ENCODE assay signal across 9 cellular contexts in the genomic region with DNA sequence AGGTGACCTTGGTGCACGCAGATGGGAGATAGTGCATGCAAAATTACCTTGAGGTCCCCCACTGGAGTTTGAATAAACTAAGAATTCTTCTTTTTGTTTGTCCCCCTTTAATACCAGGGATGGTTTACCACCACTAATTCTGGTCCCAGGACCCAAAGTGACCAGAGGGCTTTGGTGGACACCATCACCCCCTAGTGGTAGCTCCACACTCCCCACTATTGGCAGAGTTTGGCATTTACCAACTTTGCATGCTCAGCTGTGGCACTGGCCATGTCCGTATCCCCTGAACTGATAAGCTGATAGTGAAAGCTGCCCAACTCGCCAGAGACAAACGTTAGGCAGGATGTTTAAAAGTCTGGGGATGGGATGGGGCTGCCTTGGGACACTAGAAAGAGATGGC. TPM values are rescaled to one million over a fixed set of nuclear protein-coding genes. Genes with fewer than 3 reads are reported as not detected.
A peak's percentile ranks its signal among the peaks of the same experiment; 100 is the strongest.
DNase-seq lines count a peak whose midpoint lies in the region; ATAC-seq and TF ChIP-seq lines count a peak whose summit lies in the region.
"Had no signal": no experiment of that assay in that cellular context is flagged by ENCODE, and none has a peak within 500 bp of the region (broad histone marks: within the 10 kb centered on the region; RNA-seq: fewer than 3 reads in every experiment).

No MANE protein-coding gene starts in this region.

- H3K27me3 ChIP-seq in MG63: peaks cover 60% of the 10 kb centered on the region
- H3K27me3 ChIP-seq in gastroesophageal sphincter: peaks cover 80% of the 10 kb centered on the region

- H3K9me3 ChIP-seq in MG63 (no peaks in the 10 kb centered on the region), gastroesophageal sphincter (no peaks in the 10 kb centered on the region)

- TF ChIP-seq EP300 in gastroesophageal sphincter (IDR thresholded peaks at IDR 0.05): no peak

- no peak for TF ChIP-seq POLR2A in gastroesophageal sphincter (IDR thresholded peaks at IDR 0.05)

- H3K36me3 ChIP-seq in MG63 (no peaks in the 10 kb centered on the region), gastroesophageal sphincter (no peaks in the 10 kb centered on the region)

- ATAC-seq in gastroesophageal sphincter: no peak
- ATAC-seq in GM21515 (IDR thresholded peaks at IDR 0.05; ENCODE audit: unreplicated experiment): no peak
- ATAC-seq: activated T-cell treated with anti-CD3 and anti-CD28 coated beads, Interleukin-2, amount 50 U/mL, for 72 hours had no signal

- TF ChIP-seq CTCF in gastroesophageal sphincter (IDR thresholded peaks at IDR 0.05): peak in 2 of 4 experiments; percentile 33 to 50

- H3K4me3 ChIP-seq in MG63 (no peak overlapping the region), gastroesophageal sphincter (no peak overlapping the region)

- DNase-seq in SHP77 (lab: John Stamatoyannopoulos, UW): peak; percentile 8 to 33
- DNase-seq in SHP77 treated with DMSO at 0.1 percent for 48 hours (lab: John Stamatoyannopoulos, UW): no peak
- DNase-seq in MG63: peak; percentile 24
- peak; percentile 55 for DNase-seq in astrocyte of the hippocampus (ENCODE audit: low read depth, low spot score)
- peak; percentile 24 for DNase-seq in kidney glomerular epithelial cell (lab: John Stamatoyannopoulos, UW)
- no peak for DNase-seq in GF-D8 (lab: John Stamatoyannopoulos, UW)

- H3K27ac ChIP-seq in gastroesophageal sphincter: no peak overlapping the region

- H3K4me1 ChIP-seq in gastroesophageal sphincter: peaks cover 0 to 27% (median 6%) of the 10 kb centered on the region in 3 donors

- WGBS in gastroesophageal sphincter (ENCODE audit: low coverage in 1 of 2), 2 donors: 7 to 75% methylated on average over 1 to 4 of the region's 4 CpGs

RNA-seq across cellular contexts. Expression of a gene that starts 3.3 kb away (rescaled TPM):
- total RNA-seq in MG63 (2014; rRNA removed; shearing (Covaris generic); ENCODE audit: low replicate concordance): 1.1 and 8.0 TPM in 2 replicates
- total RNA-seq in gastroesophageal sphincter: 1 to 10 TPM; 4.0 to 7.0 (median 4.9) TPM

Comparison
In these comparisons a context has a peak if more than half of its experiments do, and no peak if none do; other contexts are left out.
1. DNase-seq: peak in SHP77 (2 of 2), MG63 (single experiment), astrocyte of the hippocampus (single experiment) and kidney glomerular epithelial cell (single experiment); none in SHP77 treated with DMSO at 0.1 percent for 48 hours (single experiment) and GF-D8 (single experiment).